In the genomic region with DNA sequence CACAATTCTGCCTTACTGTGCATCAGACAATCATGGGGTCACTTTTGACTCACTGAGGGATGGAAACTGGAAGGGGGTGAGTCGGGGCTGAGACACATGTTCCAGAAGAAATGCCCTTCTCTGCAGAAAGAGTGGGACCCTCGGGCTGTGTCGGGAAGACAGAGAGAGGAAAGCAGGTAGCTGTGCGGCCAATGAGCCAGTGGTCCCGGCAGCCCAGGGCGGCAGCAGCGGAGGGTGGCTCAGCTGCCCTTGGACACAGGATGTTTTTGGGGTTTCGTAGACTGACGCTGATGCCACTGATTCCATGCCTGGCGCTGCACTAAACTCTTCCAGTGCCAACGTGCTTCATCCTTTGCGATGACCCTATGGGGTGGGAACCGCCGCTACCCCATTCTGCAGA, we compare ENCODE assay signal across 35 cellular contexts.
"Had no signal": no experiment of that assay in that cellular context is flagged by ENCODE, and none has a peak within 500 bp of the region (broad histone marks: within the 10 kb centered on the region; RNA-seq: fewer than 3 reads in every experiment).

No MANE protein-coding gene starts in this region.

- H3K4me3 ChIP-seq: MG63 had no signal

- DNase-seq: Karpas-422, Kasumi-1, KBM-7, KG1, MG63, MM.1S, MV-4-11, NCI-H1048, NCI-H1092, NCI-H1092 treated with DMSO at 0.1 percent for 48 hours, NCI-H1105, NCI-H1105 treated with DMSO at 0.1 percent for 48 hours, NCI-H1417, NCI-H1417 treated with DMSO at 0.1 percent for 48 hours, NCI-H1436, NCI-H1436 treated with DMSO at 0.1 percent for 48 hours, NCI-H146, NCI-H1694, NCI-H1694 treated with DMSO at 0.1 percent for 48 hours, NCI-H187, NCI-H187 treated with DMSO at 0.1 percent for 48 hours, NCI-H1930, NCI-H2029, NCI-H2029 treated with DMSO at 0.1 percent for 48 hours, NCI-H2081, NCI-H2081 treated with DMSO at 0.1 percent for 48 hours, NCI-H2107, NCI-H2171, NCI-H2171 treated with DMSO at 0.1 percent for 48 hours, NCI-H2227 treated with DMSO at 0.1 percent for 48 hours, NCI-H226, NCI-H446, NCI-H446 treated with DMSO at 0.1 percent for 48 hours, NCI-H510A had no signal

- H3K27me3 ChIP-seq: MG63 had no signal

- H3K9ac ChIP-seq: KMS-11 had no signal

- H3K27ac ChIP-seq: KMS-11 had no signal

- H3K9me3 ChIP-seq: MG63 had no signal

- H3K4me2 ChIP-seq: KMS-11 had no signal

- H3K36me3 ChIP-seq: MG63 had no signal
